Comparison of ENCODE assay signal across 13 cellular contexts in the genomic region with DNA sequence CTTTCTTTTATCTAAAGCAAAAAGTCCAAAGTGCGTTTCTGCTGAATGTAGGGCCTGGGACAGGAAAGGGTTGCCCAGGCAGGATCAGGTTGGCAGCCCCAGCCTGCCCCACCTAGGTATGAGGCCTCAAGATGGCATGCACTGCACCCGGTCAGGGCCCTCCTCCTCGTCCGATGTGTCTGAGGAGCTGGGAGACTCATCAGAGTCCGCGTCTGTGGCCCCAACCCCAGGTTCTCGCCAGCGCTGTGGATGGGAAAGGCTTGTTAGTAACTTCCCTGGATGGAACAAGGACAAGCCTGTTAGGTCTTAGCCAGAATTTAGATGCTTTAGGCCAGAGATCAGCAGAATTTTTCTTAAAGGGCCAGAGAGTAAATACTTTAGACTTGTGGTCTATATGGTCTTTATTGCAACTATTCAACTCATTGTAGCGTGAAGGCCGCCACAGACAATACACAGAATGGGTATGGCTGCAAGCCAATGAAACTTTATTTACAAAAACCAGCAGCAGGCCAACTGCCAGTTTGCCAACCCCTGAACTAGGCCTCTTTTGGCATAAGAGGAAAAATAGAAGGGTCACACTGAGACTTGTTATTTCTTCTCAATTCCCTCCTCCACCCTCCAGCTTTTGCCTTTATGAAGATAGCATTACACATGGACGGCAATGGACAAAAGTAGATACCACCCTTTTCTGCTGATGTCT. TPM values are rescaled to one million over a fixed set of nuclear protein-coding genes. Genes with fewer than 3 reads are reported as not detected.
A peak's percentile ranks its signal among the peaks of the same experiment; 100 is the strongest.
DNase-seq lines count a peak whose midpoint lies in the region; ATAC-seq and TF ChIP-seq lines count a peak whose summit lies in the region.
"Had no signal": no experiment of that assay in that cellular context is flagged by ENCODE, and none has a peak within 500 bp of the region (broad histone marks: within the 10 kb centered on the region; RNA-seq: fewer than 3 reads in every experiment).

No MANE protein-coding gene starts in this region.

- no peaks in the 10 kb centered on the region for H3K9me3 Mint-ChIP-seq in activated naive CD4-positive, alpha-beta T cell treated with anti-CD3 and anti-CD28 coated beads, Interleukin-2, amount 50 U/mL, for 72 hours
- no peaks in the 10 kb centered on the region for H3K9me3 Mint-ChIP-seq in activated naive CD4-positive, alpha-beta T cell treated with anti-CD3 and anti-CD28 coated beads, Interleukin-2, amount 10 ng/mL, durations not matched to agents 7 days and 5 days
- H3K9me3 Mint-ChIP-seq: stimulated activated effector memory CD8-positive, alpha-beta T cell treated with anti-CD3 and anti-CD28 coated beads, Interleukin-12 subunit alpha, Interleukin-12 subunit beta, amount 100 ng/mL, for 72 hours had no signal

- no peak for TF ChIP-seq CTCF in upper lobe of right lung (IDR thresholded peaks at IDR 0.05)

- no peak overlapping the region for H3K4me3 ChIP-seq in muscle layer of duodenum (ENCODE audit: low read depth in 1 of 2, low read length in 2 of 2)
- H3K4me3 ChIP-seq in upper lobe of right lung, result no peak overlapping the region
- H3K4me3 ChIP-seq: BLaER1 treated with 17β-estradiol and CSF1 and Interleukin-3, amounts not matched to agents 10 nM and 100 nM had no signal

- H3K27me3 Mint-ChIP-seq in activated naive CD4-positive, alpha-beta T cell treated with anti-CD3 and anti-CD28 coated beads, Interleukin-2, amount 10 ng/mL, durations not matched to agents 7 days and 5 days, result no peaks in the 10 kb centered on the region

- peak overlapping the region; percentile 35 for H3K27ac ChIP-seq in muscle layer of duodenum (ENCODE audit: low read length)
- no peak overlapping the region for H3K27ac ChIP-seq in upper lobe of right lung
- H3K27ac ChIP-seq: BLaER1 treated with 17β-estradiol and CSF1 and Interleukin-3, amounts not matched to agents 10 nM and 100 nM; KMS-11 had no signal

- no peak for DNase-seq in activated naive CD4-positive, alpha-beta T cell treated with anti-CD3 and anti-CD28 coated beads, Interleukin-2, amount 50 U/mL, for 72 hours (ENCODE audit: low spot score in 2 of 2)
- no peak for DNase-seq in activated naive CD4-positive, alpha-beta T cell treated with anti-CD3 and anti-CD28 coated beads, Interleukin-2, amount 10 ng/mL, durations not matched to agents 7 days and 5 days
- DNase-seq in epidermal melanocyte (ENCODE audit: insufficient read length, low spot score) (peak; percentile 63), upper lobe of right lung (no peak), cerebellar nuclear complex (lab: John Stamatoyannopoulos, UW) (no peak), erythroblast (lab: John Stamatoyannopoulos, UW) (no peak)

- peaks cover 6 to 38% of the 10 kb centered on the region in 2 donors for H3K4me1 ChIP-seq in muscle layer of duodenum (ENCODE audit: control insufficient read depth in 1 of 2, insufficient read depth in 2 of 2, low read length in 2 of 2)
- peaks cover 27% of the 10 kb centered on the region for H3K4me1 ChIP-seq in upper lobe of right lung
- H3K4me1 ChIP-seq: BLaER1 treated with 17β-estradiol and CSF1 and Interleukin-3, amounts not matched to agents 10 nM and 100 nM had no signal

- H3K9me3 ChIP-seq in muscle layer of duodenum (ENCODE audit: control insufficient read depth in 1 of 2, low read length in 2 of 2), result no peaks in the 10 kb centered on the region
- no peaks in the 10 kb centered on the region for H3K9me3 ChIP-seq in upper lobe of right lung
- H3K9me3 ChIP-seq: BLaER1 treated with 17β-estradiol and CSF1 and Interleukin-3, amounts not matched to agents 10 nM and 100 nM had no signal

- CTCF ChIA-PET in activated naive CD4-positive, alpha-beta T cell treated with anti-CD3 and anti-CD28 coated beads, Interleukin-2, amount 10 ng/mL, durations not matched to agents 7 days and 5 days (lab: Charles Lee), result interaction anchor here (1.0 to 2.7 kb wide), 3 partner anchors 25 to 74 kb away, joined by 3 to 10 read pairs (median 6); no protein-coding TSS in a partner anchor

- H3K27me3 ChIP-seq in muscle layer of duodenum (ENCODE audit: low read depth, low read length) (no peaks in the 10 kb centered on the region), upper lobe of right lung (no peaks in the 10 kb centered on the region)
- H3K27me3 ChIP-seq: BLaER1 treated with 17β-estradiol and CSF1 and Interleukin-3, amounts not matched to agents 10 nM and 100 nM had no signal

- peak overlapping the region; percentile 32 to 57 for H3K27ac Mint-ChIP-seq in activated naive CD4-positive, alpha-beta T cell treated with anti-CD3 and anti-CD28 coated beads, Interleukin-2, amount 50 U/mL, for 72 hours
- H3K27ac Mint-ChIP-seq in activated naive CD4-positive, alpha-beta T cell treated with anti-CD3 and anti-CD28 coated beads, Interleukin-2, amount 10 ng/mL, durations not matched to agents 7 days and 5 days, result no peak overlapping the region

- intact Hi-C loops in upper lobe of right lung (cut with DNase I), result no loop called here

- H3K36me3 Mint-ChIP-seq in activated naive CD4-positive, alpha-beta T cell treated with anti-CD3 and anti-CD28 coated beads, Interleukin-2, amount 50 U/mL, for 72 hours, result peaks cover 0 to 4% of the 10 kb centered on the region in 2 donors
- peaks cover 56% of the 10 kb centered on the region for H3K36me3 Mint-ChIP-seq in activated naive CD4-positive, alpha-beta T cell treated with anti-CD3 and anti-CD28 coated beads, Interleukin-2, amount 10 ng/mL, durations not matched to agents 7 days and 5 days

- H3K4me3 Mint-ChIP-seq in activated naive CD4-positive, alpha-beta T cell treated with anti-CD3 and anti-CD28 coated beads, Interleukin-2, amount 10 ng/mL, durations not matched to agents 7 days and 5 days, result no peak overlapping the region
- H3K4me3 Mint-ChIP-seq: stimulated activated effector memory CD8-positive, alpha-beta T cell treated with anti-CD3 and anti-CD28 coated beads, Interleukin-12 subunit alpha, Interleukin-12 subunit beta, amount 100 ng/mL, for 72 hours had no signal

- TF ChIP-seq POLR2A in erythroblast (IDR thresholded peaks at IDR 0.05; ENCODE audit: low read length), result no peak

- ATAC-seq in activated naive CD4-positive, alpha-beta T cell treated with anti-CD3 and anti-CD28 coated beads, Interleukin-2, amount 50 U/mL, for 72 hours, result no peak
- ATAC-seq in upper lobe of right lung (peak; percentile 11), GM18517 (IDR thresholded peaks at IDR 0.05; ENCODE audit: unreplicated experiment) (no peak)
- ATAC-seq: Panc1; stimulated activated effector memory CD8-positive, alpha-beta T cell treated with anti-CD3 and anti-CD28 coated beads, Interleukin-12 subunit alpha, Interleukin-12 subunit beta, amount 100 ng/mL, for 72 hours had no signal

- peaks cover 76% of the 10 kb centered on the region in 2 donors for H3K36me3 ChIP-seq in muscle layer of duodenum (ENCODE audit: control insufficient read depth in 1 of 2, insufficient read depth in 2 of 2, low read length in 2 of 2)
- peaks cover 100% of the 10 kb centered on the region for H3K36me3 ChIP-seq in upper lobe of right lung

- no peaks in the 10 kb centered on the region for H3K4me1 Mint-ChIP-seq in activated naive CD4-positive, alpha-beta T cell treated with anti-CD3 and anti-CD28 coated beads, Interleukin-2, amount 10 ng/mL, durations not matched to agents 7 days and 5 days
- H3K4me1 Mint-ChIP-seq: stimulated activated effector memory CD8-positive, alpha-beta T cell treated with anti-CD3 and anti-CD28 coated beads, Interleukin-12 subunit alpha, Interleukin-12 subunit beta, amount 100 ng/mL, for 72 hours had no signal

RNA-seq across cellular contexts. Expression of gene PEA15, which starts 12.4 kb away (rescaled TPM):
- 10 to 100 TPM; 37.2 to 53.7 TPM for total RNA-seq in activated naive CD4-positive, alpha-beta T cell treated with anti-CD3 and anti-CD28 coated beads, Interleukin-2, amount 50 U/mL, for 72 hours
- 175 TPM for total RNA-seq in upper lobe of right lung

RNA-seq across cellular contexts. Expression of gene CASQ1, which starts 27.2 kb away (rescaled TPM):
- not detected for total RNA-seq in activated naive CD4-positive, alpha-beta T cell treated with anti-CD3 and anti-CD28 coated beads, Interleukin-2, amount 50 U/mL, for 72 hours
- 0.41 TPM for total RNA-seq in upper lobe of right lung
- total RNA-seq: epithelial cell of proximal tubule had no signal

RNA-seq across cellular contexts. Expression of gene DCAF8, which starts 44.7 kb away (rescaled TPM):
- 100 to 1,000 TPM; 124 to 170 TPM for total RNA-seq in activated naive CD4-positive, alpha-beta T cell treated with anti-CD3 and anti-CD28 coated beads, Interleukin-2, amount 50 U/mL, for 72 hours
- total RNA-seq in upper lobe of right lung, result 130 TPM
